ENCODE assay signal across 24 cellular contexts in genomic region chr2:215392687-215393270, GRCh38.
"Had no signal": no experiment of that assay in that cellular context is flagged by ENCODE, and none has a peak within 500 bp of the region (broad histone marks: within the 10 kb centered on the region; RNA-seq: fewer than 3 reads in every experiment).

No MANE protein-coding gene starts in this region.

- H3K9me3 Mint-ChIP-seq: activated naive CD4-positive, alpha-beta T cell treated with anti-CD3 and anti-CD28 coated beads, Interleukin-2, amount 50 U/mL, for 72 hours; activated T-cell treated with anti-CD3 and anti-CD28 coated beads, Interleukin-2, amount 50 U/mL, for 72 hours; brain; natural killer cell treated with Interleukin-12 subunit alpha and Interleukin-12 subunit beta and Interleukin-15 and Interleukin-18, amount 100 ng/mL, for 72 hours had no signal

- H3K27ac Mint-ChIP-seq: activated naive CD4-positive, alpha-beta T cell treated with anti-CD3 and anti-CD28 coated beads, Interleukin-2, amount 50 U/mL, for 72 hours; activated T-cell treated with anti-CD3 and anti-CD28 coated beads, Interleukin-2, amount 50 U/mL, for 72 hours; brain; natural killer cell treated with Interleukin-12 subunit alpha and Interleukin-12 subunit beta and Interleukin-15 and Interleukin-18, amount 100 ng/mL, for 72 hours had no signal

- H3K4me1 ChIP-seq: pancreas, psoas muscle, spleen, testis had no signal

- H3K36me3 ChIP-seq: neutrophil, pancreas, spleen had no signal

- DNase-seq: activated CD4-positive, alpha-beta T cell treated with anti-CD3 and anti-CD28 coated beads for 4 hours; activated CD4-positive, alpha-beta T cell treated with anti-CD3 and anti-CD28 coated beads, Interleukin-2, amount 50 U/mL, for 4 hours; activated naive CD4-positive, alpha-beta T cell; activated T-cell treated with anti-CD3 and anti-CD28 coated beads for 4 hours; activated T-cell treated with anti-CD3 and anti-CD28 coated beads, Interleukin-2, amount 50 U/mL, for 72 hours; anterior cingulate cortex; cortex of kidney; esophagus squamous epithelium; kidney glomerular epithelial cell; left lung; lower lobe of right lung; mucosa of descending colon; pancreas; psoas muscle; spleen; stimulated activated naive CD8-positive, alpha-beta T cell treated with anti-CD3 and anti-CD28 coated beads, Interleukin-15, Interleukin-2, amounts not matched to agents 100 U/mL and 50 U/mL, for 24 hours; testis; transverse colon had no signal

- H3K36me3 Mint-ChIP-seq: activated naive CD4-positive, alpha-beta T cell treated with anti-CD3 and anti-CD28 coated beads, Interleukin-2, amount 50 U/mL, for 72 hours; natural killer cell treated with Interleukin-12 subunit alpha and Interleukin-12 subunit beta and Interleukin-15 and Interleukin-18, amount 100 ng/mL, for 72 hours had no signal

- H3K4me3 Mint-ChIP-seq: activated T-cell treated with anti-CD3 and anti-CD28 coated beads, Interleukin-2, amount 50 U/mL, for 72 hours; brain; natural killer cell treated with Interleukin-12 subunit alpha and Interleukin-12 subunit beta and Interleukin-15 and Interleukin-18, amount 100 ng/mL, for 72 hours had no signal

- H3K27me3 Mint-ChIP-seq: brain had no signal

- H3K27me3 ChIP-seq: esophagus squamous epithelium, left lung, neutrophil, pancreas, spleen, testis, transverse colon had no signal

- H3K4me3 ChIP-seq: esophagus squamous epithelium, left lung, lower lobe of right lung, mucosa of descending colon, pancreas, psoas muscle, spleen, testis, transverse colon had no signal

- ATAC-seq: activated naive CD4-positive, alpha-beta T cell treated with anti-CD3 and anti-CD28 coated beads, Interleukin-2, amount 50 U/mL, for 72 hours; activated T-cell treated with anti-CD3 and anti-CD28 coated beads, Interleukin-2, amount 50 U/mL, for 72 hours; left lung; lower lobe of right lung; mucosa of descending colon; natural killer cell treated with Interleukin-12 subunit alpha and Interleukin-12 subunit beta and Interleukin-15 and Interleukin-18, amount 100 ng/mL, for 72 hours; pancreas; psoas muscle; stimulated activated naive CD8-positive, alpha-beta T cell treated with anti-CD3 and anti-CD28 coated beads, Interleukin-15, Interleukin-2, amounts not matched to agents 100 U/mL and 50 U/mL, for 24 hours had no signal

- H3K27ac ChIP-seq: epithelial cell of prostate, esophagus squamous epithelium, left lung, lower lobe of right lung, neutrophil, pancreas, psoas muscle, spleen, testis, transverse colon, VCaP had no signal

- H3K9me3 ChIP-seq: esophagus squamous epithelium, left lung, lower lobe of right lung, mucosa of descending colon, neutrophil, pancreas, psoas muscle, spleen, testis, transverse colon had no signal
